Comparison of ENCODE assay signal across 28 cellular contexts in the genomic region with DNA sequence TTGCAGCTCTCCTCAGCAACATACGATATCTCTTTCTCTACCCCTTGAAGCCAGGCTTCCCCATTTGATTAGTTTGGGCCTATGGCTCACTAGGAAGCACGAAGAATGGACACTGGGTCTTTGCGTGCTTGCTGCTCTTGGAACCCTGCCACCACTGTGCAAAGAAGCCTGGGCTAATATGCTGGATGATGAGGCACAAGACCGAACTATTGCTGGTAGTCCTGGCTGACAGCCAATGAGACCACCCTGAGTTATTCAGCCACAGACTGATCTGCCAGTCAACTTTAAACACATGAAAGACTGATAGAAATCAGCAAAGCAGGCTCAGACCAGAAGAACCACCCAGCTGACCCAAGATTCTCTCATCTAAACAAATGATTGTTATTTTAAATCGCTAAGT.
"Had no signal": no experiment of that assay in that cellular context is flagged by ENCODE, and none has a peak within 500 bp of the region (broad histone marks: within the 10 kb centered on the region; RNA-seq: fewer than 3 reads in every experiment).

No MANE protein-coding gene starts in this region.

- DNase-seq: activated CD4-positive, alpha-beta T cell treated with anti-CD3 and anti-CD28 coated beads for 1 hour; activated CD4-positive, alpha-beta T cell treated with anti-CD3 and anti-CD28 coated beads, Interleukin-2, amount 10 ng/mL, durations not matched to agents 7 days and 5 days; activated CD4-positive, alpha-beta T cell treated with anti-CD3 and anti-CD28 coated beads, Interleukin-2, amount 50 U/mL, for 48 hours; activated CD4-positive, CD25-positive, alpha-beta regulatory T cell; activated CD8-positive, alpha-beta T cell treated with anti-CD3 and anti-CD28 coated beads, Interleukin-2, amount 10 ng/mL, durations not matched to agents 7 days and 5 days; activated gamma-delta T cell treated with Interleukin-2 at 50 U/mL for 16 hours; activated naive CD4-positive, alpha-beta T cell treated with anti-CD3 and anti-CD28 coated beads for 36 hours; activated T-cell treated with anti-CD3 and anti-CD28 coated beads, Interleukin-2, amount 50 U/mL, for 4 hours; adrenal gland; Kasumi-1; KG1; MG63; NCI-H1048; NCI-H1105 treated with DMSO at 0.1 percent for 48 hours; NCI-H1436; NCI-H1694; NCI-H1930; NCI-H2081 treated with DMSO at 0.1 percent for 48 hours; NCI-H226; NCI-H510A; NCI-H526; NK-92 treated with Interleukin-12 subunit alpha and Interleukin-12 subunit beta, amount 100 ng/mL, for 24 hours; PC-3; Peyer's patch; RPMI8226; SIG-M5; T1000; WERI-Rb-1 had no signal
